In genomic region chr2:189232759-189233406, GRCh38 we compare ENCODE assay signal across 12 cellular contexts. TPM values are rescaled to one million over a fixed set of nuclear protein-coding genes. Genes with fewer than 3 reads are reported as not detected.
DNase-seq lines count a peak whose midpoint lies in the region; ATAC-seq and TF ChIP-seq lines count a peak whose summit lies in the region.
"Had no signal": no experiment of that assay in that cellular context is flagged by ENCODE, and none has a peak within 500 bp of the region (broad histone marks: within the 10 kb centered on the region; RNA-seq: fewer than 3 reads in every experiment).

No MANE protein-coding gene starts in this region.

- peaks cover 7% of the 10 kb centered on the region for H3K4me1 Mint-ChIP-seq in activated T-cell treated with anti-CD3 and anti-CD28 coated beads, Interleukin-2, amount 50 U/mL, for 4 hours (ENCODE audit: low read depth)

- DNase-seq in activated T-cell treated with anti-CD3 and anti-CD28 coated beads, Interleukin-2, amount 50 U/mL, for 4 hours = no peak
- no peak for DNase-seq in activated T-cell treated with anti-CD3 and anti-CD28 coated beads, Interleukin-2, amount 50 U/mL, for 48 hours
- DNase-seq in smooth muscle cell (lab: John Stamatoyannopoulos, UW; ENCODE audit: unreplicated experiment) = no peak
- DNase-seq in BE2C = no peak
- DNase-seq in tibial artery = no peak
- DNase-seq in NCI-H1092 treated with DMSO at 0.1 percent for 48 hours (lab: John Stamatoyannopoulos, UW) = no peak
- DNase-seq: kidney; NCI-H526; stimulated activated CD4-positive, alpha-beta T cell treated with anti-CD3 and anti-CD28 coated beads, Interleukin-4, amount 100 ng/mL, for 1 hour had no signal

- H3K27me3 ChIP-seq in smooth muscle cell (ENCODE audit: low read depth) = no peaks in the 10 kb centered on the region
- H3K27me3 ChIP-seq in BE2C = no peaks in the 10 kb centered on the region
- H3K27me3 ChIP-seq in tibial artery = no peaks in the 10 kb centered on the region

- H3K79me2 ChIP-seq in smooth muscle cell (ENCODE audit: low read depth) = no peaks in the 10 kb centered on the region

- no peaks in the 10 kb centered on the region for H3K36me3 Mint-ChIP-seq in activated T-cell treated with anti-CD3 and anti-CD28 coated beads, Interleukin-2, amount 50 U/mL, for 4 hours (ENCODE audit: insufficient read depth)

- H3K4me3 Mint-ChIP-seq in activated T-cell treated with anti-CD3 and anti-CD28 coated beads, Interleukin-2, amount 50 U/mL, for 4 hours = no peak overlapping the region

- no peaks in the 10 kb centered on the region for H3K9me3 Mint-ChIP-seq in activated T-cell treated with anti-CD3 and anti-CD28 coated beads, Interleukin-2, amount 50 U/mL, for 4 hours

- no peaks in the 10 kb centered on the region for H3K36me3 ChIP-seq in smooth muscle cell (ENCODE audit: low read depth)
- H3K36me3 ChIP-seq in BE2C = no peaks in the 10 kb centered on the region
- H3K36me3 ChIP-seq in tibial artery = no peaks in the 10 kb centered on the region

- H3K9ac ChIP-seq in smooth muscle cell (ENCODE audit: low read depth) = no peak overlapping the region

- no peaks in the 10 kb centered on the region for H3F3A ChIP-seq in smooth muscle cell (ENCODE audit: low read depth)

- H3K4me3 ChIP-seq in smooth muscle cell (no peak overlapping the region), BE2C (ENCODE audit: low read depth, low read length) (no peak overlapping the region), tibial artery (no peak overlapping the region)

- no peaks in the 10 kb centered on the region for H4K20me1 ChIP-seq in smooth muscle cell (ENCODE audit: low read depth)

- peak; percentile 18 to 28 for ATAC-seq in activated T-cell treated with anti-CD3 and anti-CD28 coated beads, Interleukin-2, amount 50 U/mL, for 4 hours
- ATAC-seq in HG02571 (IDR thresholded peaks at IDR 0.05; ENCODE audit: unreplicated experiment) (peak; percentile 64), HG03457 (IDR thresholded peaks at IDR 0.05; ENCODE audit: unreplicated experiment) (peak; percentile 66)
- ATAC-seq: HepG2 had no signal

- intact Hi-C loops in tibial artery (cut with DNase I; ENCODE audit: low total_unique reads) = no loop called here

- H3K4me2 ChIP-seq in smooth muscle cell = no peak overlapping the region

- no peaks in the 10 kb centered on the region for H3K9me3 ChIP-seq in smooth muscle cell (replicated peaks; ENCODE audit: low read depth)
- no peaks in the 10 kb centered on the region for H3K9me3 ChIP-seq in BE2C
- no peaks in the 10 kb centered on the region for H3K9me3 ChIP-seq in tibial artery

- H2AFZ ChIP-seq in smooth muscle cell (ENCODE audit: low read depth) = peak overlapping the region; percentile 26

- H3K27ac ChIP-seq in smooth muscle cell (ENCODE audit: low read depth) (no peak overlapping the region), tibial artery (no peak overlapping the region)

- H3K4me1 ChIP-seq in smooth muscle cell (ENCODE audit: low read depth) = no peaks in the 10 kb centered on the region
- H3K4me1 ChIP-seq in BE2C = no peaks in the 10 kb centered on the region
- peaks cover 0 to 4% (median 0%) of the 10 kb centered on the region in 4 donors for H3K4me1 ChIP-seq in tibial artery

- no peaks in the 10 kb centered on the region for H3K27me3 Mint-ChIP-seq in activated T-cell treated with anti-CD3 and anti-CD28 coated beads, Interleukin-2, amount 50 U/mL, for 4 hours (ENCODE audit: low read depth)

- TF ChIP-seq CTCF in smooth muscle cell (IDR thresholded peaks at IDR 0.05; ENCODE audit: borderline replicate concordance, insufficient read depth, poor library complexity, severe bottlenecking) (no peak), BE2C (IDR thresholded peaks at IDR 0.05; ENCODE audit: low read depth, low read length) (no peak), tibial artery (IDR thresholded peaks at IDR 0.05) (no peak)

RNA-seq across cellular contexts. Expression of gene COL5A2, which starts 53.3 kb away (rescaled TPM):
- total RNA-seq in activated T-cell treated with anti-CD3 and anti-CD28 coated beads, Interleukin-2, amount 50 U/mL, for 4 hours = 1 to 10 TPM; 2.1 to 9.5 (median 4.4) TPM
- total RNA-seq in smooth muscle cell = 697 and 944 TPM in 2 replicates
- polyA plus RNA-seq in smooth muscle cell = 295 and 364 TPM in 2 replicates
- polyA plus RNA-seq in BE2C (2012; ENCODE audit: insufficient read depth, insufficient read length, low read depth) = 2.8 TPM

Comparison
In these comparisons a context has a peak if more than half of its experiments do, and no peak if none do; other contexts are left out.
1. RNA of gene COL5A2, which starts 53.3 kb away (total RNA-seq): 697 to 944 TPM in smooth muscle cell; 2.1 to 9.5 TPM in activated T-cell treated with anti-CD3 and anti-CD28 coated beads, Interleukin-2, amount 50 U/mL, for 4 hours; every median in the first group is over 10 times any median in the second.
2. Peak in every context shown above with its lines, with median percentiles within 50 percentile points of each other: ATAC-seq.